In the genomic region with DNA sequence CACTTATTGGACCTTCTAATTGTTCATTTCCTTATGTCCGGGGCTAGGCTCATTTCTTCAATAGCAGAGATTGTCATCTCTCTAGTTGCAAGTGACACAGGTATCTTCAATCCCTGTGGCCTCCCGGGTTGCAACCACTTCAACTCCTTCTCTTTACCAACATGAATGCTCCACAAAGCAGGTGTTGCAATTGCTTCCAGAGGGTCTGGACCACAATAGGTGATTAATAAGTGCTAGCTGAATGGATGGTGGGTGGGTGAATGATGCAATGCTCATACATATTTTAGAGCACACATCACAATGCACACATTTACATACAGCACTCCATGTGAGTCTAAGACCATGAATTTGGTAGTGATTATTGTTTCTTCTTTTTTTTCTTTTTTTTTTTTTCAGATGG, we compare ENCODE assay signal across 1 cellular context.
TF ChIP-seq lines count a peak whose summit lies in the region.

No MANE protein-coding gene starts in this region.

TF ChIP-seq in liver, 16 proteins besides CTCF, POLR2A, EP300 and RAD21 (continued from another document):
- TF ChIP-seq REST (IDR thresholded peaks at IDR 0.05) (no peak), GABPA (IDR thresholded peaks at IDR 0.05 in 1 of 2, conservative IDR thresholded peaks at IDR 0.05 in 1 of 2) (no peak), EGR1 (IDR thresholded peaks at IDR 0.05; ENCODE audit: low read depth in 2 of 2) (no peak), SP1 (IDR thresholded peaks at IDR 0.05) (no peak), HNF4A (conservative IDR thresholded peaks at IDR 0.05) (no peak)
